Comparison of ENCODE assay signal across 9 cellular contexts in genomic region chr11:105933666-105934065, GRCh38.
"Had no signal": no experiment of that assay in that cellular context is flagged by ENCODE, and none has a peak within 500 bp of the region (broad histone marks: within the 10 kb centered on the region; RNA-seq: fewer than 3 reads in every experiment).

No MANE protein-coding gene starts in this region.

- H3K4me3 ChIP-seq: GM23248, HAP-1, K562 had no signal

- FAIRE-seq: H1, H54, HepG2, K562 had no signal

- DNase-seq: GM23248, HFFc6, KG1 had no signal

- H3K9me3 ChIP-seq: HAP-1 had no signal

- H3K27ac ChIP-seq: GM23248, HL-60 had no signal

- H3K27ac Mint-ChIP-seq: HFFc6 had no signal

- H3K36me3 ChIP-seq: HAP-1 had no signal

- H3K4me3 Mint-ChIP-seq: HFFc6 had no signal

- H2AFZ ChIP-seq: GM23248 had no signal

- H3K9me3 Mint-ChIP-seq: HFFc6 had no signal

- H3K9ac ChIP-seq: GM23248 had no signal
